In genomic region chr15:92677998-92678397, GRCh38 we compare ENCODE assay signal across 1 cellular context.
TF ChIP-seq lines count a peak whose summit lies in the region.

No MANE protein-coding gene starts in this region.

TF ChIP-seq in K562, 482 proteins besides CTCF, POLR2A, EP300 and RAD21 (continued from another document):
- peak; percentile 66 for TF ChIP-seq TFE3 (CRISPR knock-in tag; IDR thresholded peaks at IDR 0.05)
- no peak for TF ChIP-seq HDAC6 (IDR thresholded peaks at IDR 0.05; ENCODE audit: low read depth, low read length)
